8 cellular contexts compared by ENCODE assay signal in genomic region chr1:154955039-154955717, GRCh38. TPM values are rescaled to one million over a fixed set of nuclear protein-coding genes. Genes with fewer than 3 reads are reported as not detected.
DNase-seq lines count a peak whose midpoint lies in the region; ATAC-seq, FAIRE-seq and TF ChIP-seq lines count a peak whose summit lies in the region.

No MANE protein-coding gene starts in this region.

- no peaks in the 10 kb centered on the region for H3K9me3 Mint-ChIP-seq in stimulated activated effector memory CD8-positive, alpha-beta T cell treated with anti-CD3 and anti-CD28 coated beads, Interleukin-12 subunit alpha, Interleukin-12 subunit beta, amount 100 ng/mL, for 72 hours

- no peaks in the 10 kb centered on the region for H3K9me3 ChIP-seq in endothelial cell of umbilical vein (replicated peaks; ENCODE audit: control insufficient read depth, insufficient read depth, low read length)

- H3K4me3 ChIP-seq in GM08714 (ENCODE audit: low read length) (peak overlapping the region; percentile 89), endothelial cell of umbilical vein (replicated peaks in 1 of 3; ENCODE audit: insufficient read depth in 1 of 3, low read depth in 1 of 3, low read length in 3 of 3) (peak overlapping the region; percentile 19 to 76 (median 57))

- FAIRE-seq in endothelial cell of umbilical vein (lab: Jason Lieb, UNC): peak; percentile 43

- H3K27ac Mint-ChIP-seq in stimulated activated effector memory CD8-positive, alpha-beta T cell treated with anti-CD3 and anti-CD28 coated beads, Interleukin-12 subunit alpha, Interleukin-12 subunit beta, amount 100 ng/mL, for 72 hours: peak overlapping the region; percentile 99

- TF ChIP-seq CTCF in endothelial cell of umbilical vein (IDR thresholded peaks at IDR 0.05; ENCODE audit: extremely low read depth in 1 of 2, insufficient read depth in 1 of 2, low read depth in 1 of 2, low read length in 2 of 2): no peak

- no peaks in the 10 kb centered on the region for H3K79me2 ChIP-seq in endothelial cell of umbilical vein (ENCODE audit: control insufficient read depth, insufficient read depth, low read length)

- H4K20me1 ChIP-seq in endothelial cell of umbilical vein (replicated peaks; ENCODE audit: control insufficient read depth, extremely low read depth, insufficient read depth, low read length): no peaks in the 10 kb centered on the region

- H3K4me2 ChIP-seq in endothelial cell of umbilical vein (ENCODE audit: insufficient read depth, low read length): peak overlapping the region; percentile 83

- no TSS peak for BruUV-seq in endothelial cell of umbilical vein (replicated peaks; lab: Mats Ljungman, UMichigan)

- peaks cover 19% of the 10 kb centered on the region for H3K4me1 ChIP-seq in endothelial cell of umbilical vein (ENCODE audit: control insufficient read depth, extremely low read depth, insufficient read depth, low read length)

- H3K4me3 Mint-ChIP-seq in stimulated activated effector memory CD8-positive, alpha-beta T cell treated with anti-CD3 and anti-CD28 coated beads, Interleukin-12 subunit alpha, Interleukin-12 subunit beta, amount 100 ng/mL, for 72 hours: peak overlapping the region; percentile 95

- H3K9ac ChIP-seq in endothelial cell of umbilical vein (replicated peaks; ENCODE audit: extremely low read depth, insufficient read depth, low read length): peak overlapping the region; percentile 92

- no peak for TF ChIP-seq POLR2A in endothelial cell of umbilical vein (IDR thresholded peaks at IDR 0.05; ENCODE audit: low read depth, low read length)

- H3K36me3 Mint-ChIP-seq in stimulated activated effector memory CD8-positive, alpha-beta T cell treated with anti-CD3 and anti-CD28 coated beads, Interleukin-12 subunit alpha, Interleukin-12 subunit beta, amount 100 ng/mL, for 72 hours: peaks cover 68% of the 10 kb centered on the region

- peaks cover 81% of the 10 kb centered on the region for H3K4me1 Mint-ChIP-seq in stimulated activated effector memory CD8-positive, alpha-beta T cell treated with anti-CD3 and anti-CD28 coated beads, Interleukin-12 subunit alpha, Interleukin-12 subunit beta, amount 100 ng/mL, for 72 hours

- dilution Hi-C loops in endothelial cell of umbilical vein (cut with MboI; ENCODE audit: extremely low pct_ligation_motif_present, low sequenced_read_pairs): no loop called here

- CTCF ChIA-PET in endothelial cell of umbilical vein (lab: Charles Lee): interaction anchor here (0.8 to 2.6 kb wide), 21 partner anchors 15 to 396 kb away, joined by 3 to 37 read pairs (median 6); partner anchors contain the start of genes ADAM15, FLAD1, LENEP and PMVK

- H2AFZ ChIP-seq in endothelial cell of umbilical vein (ENCODE audit: low read depth, low read length): no peak overlapping the region

- POLR2A ChIA-PET in endothelial cell of umbilical vein (lab: Charles Lee): interaction anchor here (0.5 to 1.4 kb wide), 4 partner anchors 10 to 21 kb away, joined by 3 to 5 read pairs (median 4); partner anchors contain the start of gene PMVK

- H3K27me3 ChIP-seq in endothelial cell of umbilical vein (ENCODE audit: control insufficient read depth in 2 of 2, insufficient read depth in 2 of 2, low read length in 2 of 2): no peaks in the 10 kb centered on the region

- no peaks in the 10 kb centered on the region for H3K9me1 ChIP-seq in endothelial cell of umbilical vein (replicated peaks; ENCODE audit: control insufficient read depth, extremely low read depth, insufficient read depth, low read length)

- peak; percentile 40 for ATAC-seq in HG02852 (IDR thresholded peaks at IDR 0.05; ENCODE audit: unreplicated experiment)
- ATAC-seq in stimulated activated effector memory CD8-positive, alpha-beta T cell treated with anti-CD3 and anti-CD28 coated beads, Interleukin-12 subunit alpha, Interleukin-12 subunit beta, amount 100 ng/mL, for 72 hours: peak; percentile 89

- peak overlapping the region; percentile 69 for H3K27ac ChIP-seq in endothelial cell of umbilical vein (ENCODE audit: insufficient read depth, low read depth, low read length)

- peak; percentile 62 for DNase-seq in NCI-H69 (lab: John Stamatoyannopoulos, UW)
- peak; percentile 96 for DNase-seq in activated CD8-positive, alpha-beta memory T cell treated with anti-CD3 and anti-CD28 coated beads, Interleukin-2, amount 50 U/mL, for 1 hour (ENCODE audit: extremely low read depth)
- DNase-seq in endothelial cell of umbilical vein (ENCODE audit: low read depth, low spot score): peak; percentile 73
- peak; percentile 90 for DNase-seq in myocyte (ENCODE audit: low read depth)
- DNase-seq in stimulated activated effector memory CD8-positive, alpha-beta T cell treated with anti-CD3 and anti-CD28 coated beads, Interleukin-12 subunit alpha, Interleukin-12 subunit beta, amount 100 ng/mL, for 72 hours (ENCODE audit: low spot score in 2 of 2): peak in 1 of 2 donors; percentile 83
- DNase-seq in NCI-H1048 (lab: John Stamatoyannopoulos, UW): no peak

- peaks cover 0 to 18% of the 10 kb centered on the region in 2 experiments for H3K36me3 ChIP-seq in endothelial cell of umbilical vein (ENCODE audit: control insufficient read depth in 2 of 2, extremely low read depth in 1 of 2, insufficient read depth in 2 of 2, low read length in 2 of 2)

- intact Hi-C loops in endothelial cell of umbilical vein (cut with micrococcal nuclease): loop anchor here (1.0 to 2.0 kb wide), 3 partner anchors 18 to 62 kb away; partner anchors contain the start of gene PMVK

TF ChIP-seq in endothelial cell of umbilical vein, 7 proteins besides CTCF, POLR2A, EP300 and RAD21 (continues in another document):
- TF ChIP-seq FOS (IDR thresholded peaks at IDR 0.05; ENCODE audit: borderline replicate concordance, insufficient read depth, low read length): no peak
- TF ChIP-seq GATA2 (IDR thresholded peaks at IDR 0.05; ENCODE audit: insufficient read depth, insufficient read length, low read depth, low read length): no peak
- TF ChIP-seq POLR2AphosphoS5 (IDR thresholded peaks at IDR 0.05; ENCODE audit: insufficient read depth, low read depth, low read length): no peak

RNA-seq across cellular contexts. Expression of gene PBXIP1, which starts 0.7 kb away (rescaled TPM):
- total RNA-seq in endothelial cell of umbilical vein: 49.0 and 49.4 TPM in 2 replicates
- polyA plus RNA-seq in endothelial cell of umbilical vein: 45.0 and 54.7 TPM in 2 replicates
- polyA plus RNA-seq in endothelial cell of umbilical vein (2011; cell fraction: cytosol; rRNA removed): 50.0 and 61.1 TPM in 2 replicates
- polyA plus RNA-seq in endothelial cell of umbilical vein (2011; cell fraction: nucleus; rRNA removed): 76.7 and 77.1 TPM in 2 replicates
- polyA plus RNA-seq in endothelial cell of umbilical vein (2012): 45.2 and 46.0 TPM in 2 replicates
- polyA minus RNA-seq in endothelial cell of umbilical vein: 60.7 and 62.5 TPM in 2 replicates
- polyA minus RNA-seq in endothelial cell of umbilical vein (2011; cell fraction: cytosol; rRNA and poly(A)+ RNA removed): 8.9 TPM
- 20.8 and 23.4 TPM in 2 replicates for polyA minus RNA-seq in endothelial cell of umbilical vein (2011; cell fraction: nucleus; rRNA and poly(A)+ RNA removed)
- 535 and 641 TPM in 2 replicates for total RNA-seq in myocyte
- 255 TPM for polyA plus RNA-seq in myocyte (2012)

RNA-seq across cellular contexts. Expression of gene PYGO2, which starts 6.4 kb away (rescaled TPM):
- total RNA-seq in endothelial cell of umbilical vein (21.5 and 21.9 TPM in 2 replicates), myocyte (25.8 and 31.0 TPM in 2 replicates)
- polyA plus RNA-seq in endothelial cell of umbilical vein: 19.3 and 19.5 TPM in 2 replicates
- polyA plus RNA-seq in endothelial cell of umbilical vein (2011; cell fraction: cytosol; rRNA removed): 15.7 and 17.9 TPM in 2 replicates
- polyA plus RNA-seq in endothelial cell of umbilical vein (2011; cell fraction: nucleus; rRNA removed): 29.3 and 31.7 TPM in 2 replicates
- 9.3 and 13.0 TPM in 2 replicates for polyA plus RNA-seq in endothelial cell of umbilical vein (2012)
- 12.3 and 12.6 TPM in 2 replicates for polyA minus RNA-seq in endothelial cell of umbilical vein
- 30.9 TPM for polyA minus RNA-seq in endothelial cell of umbilical vein (2011; cell fraction: cytosol; rRNA and poly(A)+ RNA removed)
- 6.4 and 9.2 TPM in 2 replicates for polyA minus RNA-seq in endothelial cell of umbilical vein (2011; cell fraction: nucleus; rRNA and poly(A)+ RNA removed)
- 27.0 TPM for polyA plus RNA-seq in myocyte (2012)

RNA-seq across cellular contexts. Expression of gene SHC1, which starts 15.4 kb away (rescaled TPM):
- total RNA-seq in endothelial cell of umbilical vein: 286 and 316 TPM in 2 replicates
- 324 and 379 TPM in 2 replicates for polyA plus RNA-seq in endothelial cell of umbilical vein
- 270 and 289 TPM in 2 replicates for polyA plus RNA-seq in endothelial cell of umbilical vein (2011; cell fraction: cytosol; rRNA removed)
- polyA plus RNA-seq in endothelial cell of umbilical vein (2011; cell fraction: nucleus; rRNA removed): 1,209 and 1,535 TPM in 2 replicates
- 283 and 289 TPM in 2 replicates for polyA plus RNA-seq in endothelial cell of umbilical vein (2012)
- 398 and 421 TPM in 2 replicates for polyA minus RNA-seq in endothelial cell of umbilical vein
- polyA minus RNA-seq in endothelial cell of umbilical vein (2011; cell fraction: cytosol; rRNA and poly(A)+ RNA removed): 78.9 TPM
- 156 and 190 TPM in 2 replicates for polyA minus RNA-seq in endothelial cell of umbilical vein (2011; cell fraction: nucleus; rRNA and poly(A)+ RNA removed)
- total RNA-seq in myocyte: 165 and 171 TPM in 2 replicates
- 295 TPM for polyA plus RNA-seq in myocyte (2012)

RNA-seq across cellular contexts. Expression of gene PMVK, which starts 18.7 kb away (rescaled TPM):
- total RNA-seq in endothelial cell of umbilical vein: 22.6 and 23.0 TPM in 2 replicates
- 24.0 and 32.7 TPM in 2 replicates for polyA plus RNA-seq in endothelial cell of umbilical vein
- polyA plus RNA-seq in endothelial cell of umbilical vein (2011; cell fraction: cytosol; rRNA removed): 32.2 and 37.9 TPM in 2 replicates
- 12.4 and 14.4 TPM in 2 replicates for polyA plus RNA-seq in endothelial cell of umbilical vein (2011; cell fraction: nucleus; rRNA removed)
- 27.9 and 30.5 TPM in 2 replicates for polyA plus RNA-seq in endothelial cell of umbilical vein (2012)
- 13.1 and 15.8 TPM in 2 replicates for polyA minus RNA-seq in endothelial cell of umbilical vein
- 18.8 TPM for polyA minus RNA-seq in endothelial cell of umbilical vein (2011; cell fraction: cytosol; rRNA and poly(A)+ RNA removed)
- 2.9 and 3.3 TPM in 2 replicates for polyA minus RNA-seq in endothelial cell of umbilical vein (2011; cell fraction: nucleus; rRNA and poly(A)+ RNA removed)
- 10.9 and 11.3 TPM in 2 replicates for total RNA-seq in myocyte
- polyA plus RNA-seq in myocyte (2012): 74.4 TPM

RNA-seq across cellular contexts. Expression of gene CKS1B, which starts 19.3 kb away (rescaled TPM):
- total RNA-seq in endothelial cell of umbilical vein (126 and 128 TPM in 2 replicates), myocyte (26.6 and 33.5 TPM in 2 replicates)
- polyA plus RNA-seq in endothelial cell of umbilical vein: 280 and 319 TPM in 2 replicates
- polyA plus RNA-seq in endothelial cell of umbilical vein (2011; cell fraction: cytosol; rRNA removed): 344 and 372 TPM in 2 replicates
- polyA plus RNA-seq in endothelial cell of umbilical vein (2011; cell fraction: nucleus; rRNA removed): 121 and 129 TPM in 2 replicates
- 88.1 and 218 TPM in 2 replicates for polyA plus RNA-seq in endothelial cell of umbilical vein (2012)
- polyA minus RNA-seq in endothelial cell of umbilical vein: 130 and 146 TPM in 2 replicates
- polyA minus RNA-seq in endothelial cell of umbilical vein (2011; cell fraction: cytosol; rRNA and poly(A)+ RNA removed): 115 TPM
- 25.5 and 37.7 TPM in 2 replicates for polyA minus RNA-seq in endothelial cell of umbilical vein (2011; cell fraction: nucleus; rRNA and poly(A)+ RNA removed)
- polyA plus RNA-seq in myocyte (2012): 56.5 TPM

Comparison
In these comparisons a context has a peak if more than half of its experiments do, and no peak if none do; other contexts are left out.
1. RNA of gene PBXIP1, which starts 0.7 kb away (total RNA-seq): 535 to 641 TPM in myocyte; 49.0 to 49.4 TPM in endothelial cell of umbilical vein; every median in the first group is over 10 times any median in the second.